In the genomic region with DNA sequence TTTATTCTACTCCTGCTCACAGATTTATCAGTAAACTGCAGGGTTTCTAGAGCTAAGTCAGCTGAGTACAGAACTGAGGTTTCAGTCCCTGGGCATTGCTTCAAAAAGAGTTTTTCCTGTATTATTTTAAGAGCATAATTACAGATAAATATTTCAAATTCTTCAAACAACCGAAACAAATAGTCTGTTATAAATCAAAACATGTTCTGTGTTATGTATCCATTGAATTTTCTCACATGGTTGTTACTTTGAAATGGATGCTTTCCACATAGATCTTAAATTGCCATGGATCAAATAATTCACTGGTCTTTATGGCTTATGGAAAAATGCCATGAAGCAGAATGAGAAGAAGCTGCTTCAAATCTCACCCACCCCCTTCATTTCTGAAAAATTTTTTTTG, we compare ENCODE assay signal across 19 cellular contexts.
A peak's percentile ranks its signal among the peaks of the same experiment; 100 is the strongest.
DNase-seq lines count a peak whose midpoint lies in the region; ATAC-seq and TF ChIP-seq lines count a peak whose summit lies in the region.
"Had no signal": no experiment of that assay in that cellular context is flagged by ENCODE, and none has a peak within 500 bp of the region (broad histone marks: within the 10 kb centered on the region; RNA-seq: fewer than 3 reads in every experiment).

No MANE protein-coding gene starts in this region.

- peaks cover 48% of the 10 kb centered on the region for H3K36me3 Mint-ChIP-seq in activated naive CD4-positive, alpha-beta T cell treated with anti-CD3 and anti-CD28 coated beads for 36 hours (ENCODE audit: low read depth)
- H3K36me3 Mint-ChIP-seq in activated naive CD4-positive, alpha-beta T cell treated with anti-CD3 and anti-CD28 coated beads, Interleukin-2, amount 50 U/mL, for 72 hours = peaks cover 34 to 49% of the 10 kb centered on the region in 2 donors
- peaks cover 15% of the 10 kb centered on the region for H3K36me3 Mint-ChIP-seq in central memory CD8-positive, alpha-beta T cell (ENCODE audit: insufficient read depth)
- peaks cover 3% of the 10 kb centered on the region for H3K36me3 Mint-ChIP-seq in osteocyte (ENCODE audit: unreplicated experiment)

- peak overlapping the region; percentile 88 for H3K27ac Mint-ChIP-seq in activated naive CD4-positive, alpha-beta T cell treated with anti-CD3 and anti-CD28 coated beads for 36 hours
- H3K27ac Mint-ChIP-seq in activated naive CD4-positive, alpha-beta T cell treated with anti-CD3 and anti-CD28 coated beads, Interleukin-2, amount 50 U/mL, for 72 hours = peak overlapping the region in 1 of 2 donors; percentile 82
- H3K27ac Mint-ChIP-seq in central memory CD8-positive, alpha-beta T cell (ENCODE audit: low read depth) = peak overlapping the region; percentile 96
- H3K27ac Mint-ChIP-seq in osteocyte (ENCODE audit: unreplicated experiment) = peak overlapping the region; percentile 1
- H3K27ac Mint-ChIP-seq: HFFc6 had no signal

- intact Hi-C loops in activated naive CD4-positive, alpha-beta T cell treated with anti-CD3 and anti-CD28 coated beads for 36 hours (cut with micrococcal nuclease) = no loop called here
- intact Hi-C loops in Panc1 (cut with micrococcal nuclease; ENCODE audit: unreplicated experiment) = no loop called here

- H3K9me3 ChIP-seq in Panc1 (ENCODE audit: control insufficient read depth, insufficient read depth, low read depth, low read length) = no peaks in the 10 kb centered on the region
- H3K9me3 ChIP-seq: adrenal gland, esophagus squamous epithelium had no signal

- BruUV-seq in Panc1 (replicated peaks; lab: Mats Ljungman, UMichigan) = no TSS peak

- H3K9me3 Mint-ChIP-seq in activated naive CD4-positive, alpha-beta T cell treated with anti-CD3 and anti-CD28 coated beads for 36 hours = no peaks in the 10 kb centered on the region
- H3K9me3 Mint-ChIP-seq in activated naive CD4-positive, alpha-beta T cell treated with anti-CD3 and anti-CD28 coated beads, Interleukin-2, amount 50 U/mL, for 72 hours = no peaks in the 10 kb centered on the region
- no peaks in the 10 kb centered on the region for H3K9me3 Mint-ChIP-seq in central memory CD8-positive, alpha-beta T cell
- H3K9me3 Mint-ChIP-seq in osteocyte (ENCODE audit: unreplicated experiment) = peaks cover 7% of the 10 kb centered on the region
- H3K9me3 Mint-ChIP-seq: HFFc6 had no signal

- DNase-seq in activated naive CD4-positive, alpha-beta T cell treated with anti-CD3 and anti-CD28 coated beads for 36 hours = no peak
- no peak for DNase-seq in activated naive CD4-positive, alpha-beta T cell treated with anti-CD3 and anti-CD28 coated beads, Interleukin-2, amount 50 U/mL, for 72 hours (ENCODE audit: low spot score in 2 of 2)
- DNase-seq in Panc1 (ENCODE audit: low read depth, low spot score) (no peak), osteocyte (ENCODE audit: extremely low spot score, unreplicated experiment) (no peak), putamen (ENCODE audit: low spot score) (no peak), SKM-1 (lab: John Stamatoyannopoulos, UW; ENCODE audit: unreplicated experiment) (no peak), MV-4-11 (lab: John Stamatoyannopoulos, UW) (no peak)
- DNase-seq in central memory CD8-positive, alpha-beta T cell (ENCODE audit: low spot score in 2 of 2) = no peak
- DNase-seq: adrenal gland; esophagus squamous epithelium; HFFc6; KBM-7; NCI-H187 treated with DMSO at 0.1 percent for 48 hours; NCI-H345; NK-92 treated with Interleukin-12 subunit alpha and Interleukin-12 subunit beta, amount 100 ng/mL, for 24 hours; RPMI8226; stimulated activated CD4-positive, alpha-beta T cell treated with anti-CD3 and anti-CD28 coated beads, Interleukin-2, amount 100 ng/mL, for 24 hours; SW 1271 had no signal

- H3K36me3 ChIP-seq in Panc1 (ENCODE audit: control insufficient read depth, insufficient read depth, low read length) = no peaks in the 10 kb centered on the region
- H3K36me3 ChIP-seq: adrenal gland, esophagus squamous epithelium had no signal

- no peak for ATAC-seq in activated naive CD4-positive, alpha-beta T cell treated with anti-CD3 and anti-CD28 coated beads, Interleukin-2, amount 50 U/mL, for 72 hours
- no peak for ATAC-seq in Panc1
- no peak for ATAC-seq in central memory CD8-positive, alpha-beta T cell (replicated peaks; ENCODE audit: extremely low read depth, poor library complexity, severe bottlenecking)
- ATAC-seq: GM12878 had no signal

- peaks cover 13% of the 10 kb centered on the region for H3K4me1 ChIP-seq in Panc1 (ENCODE audit: control insufficient read depth, insufficient read depth, low read length)

- POLR2A ChIA-PET in Panc1 (lab: Charles Lee) = no interaction called here

- no peak overlapping the region for H3K4me3 Mint-ChIP-seq in activated naive CD4-positive, alpha-beta T cell treated with anti-CD3 and anti-CD28 coated beads for 36 hours
- H3K4me3 Mint-ChIP-seq in central memory CD8-positive, alpha-beta T cell = no peak overlapping the region
- no peak overlapping the region for H3K4me3 Mint-ChIP-seq in osteocyte (ENCODE audit: unreplicated experiment)
- H3K4me3 Mint-ChIP-seq: HFFc6 had no signal

- H3K27me3 ChIP-seq in Panc1 (ENCODE audit: control insufficient read depth, insufficient read depth, low read length) = no peaks in the 10 kb centered on the region
- H3K27me3 ChIP-seq: adrenal gland, esophagus squamous epithelium had no signal

- TF ChIP-seq CTCF in Panc1 (IDR thresholded peaks at IDR 0.05) = no peak
- TF ChIP-seq CTCF in osteocyte (IDR thresholded peaks at IDR 0.05) = no peak

- H3K4me1 Mint-ChIP-seq in activated naive CD4-positive, alpha-beta T cell treated with anti-CD3 and anti-CD28 coated beads for 36 hours (ENCODE audit: low read depth) = peaks cover 92% of the 10 kb centered on the region
- H3K4me1 Mint-ChIP-seq in central memory CD8-positive, alpha-beta T cell = peaks cover 68% of the 10 kb centered on the region
- H3K4me1 Mint-ChIP-seq in osteocyte (ENCODE audit: unreplicated experiment) = peaks cover 26% of the 10 kb centered on the region

- no peak overlapping the region for H3K4me3 ChIP-seq in Panc1 (ENCODE audit: low read depth in 2 of 2, low read length in 2 of 2)
- H3K4me3 ChIP-seq: adrenal gland, esophagus squamous epithelium, GM12878 had no signal

- CTCF ChIA-PET in activated naive CD4-positive, alpha-beta T cell treated with anti-CD3 and anti-CD28 coated beads for 36 hours (lab: Charles Lee) = interaction anchor here (1.3 to 2.3 kb wide), 2 partner anchors 66 kb away, joined by 4 to 16 read pairs; no protein-coding TSS in a partner anchor
- CTCF ChIA-PET in Panc1 (lab: Charles Lee) = no interaction called here

- H3K27ac ChIP-seq in Panc1 (ENCODE audit: low read length) = peak overlapping the region; percentile 48; the same call in 1 of the 2 replicates
- H3K27ac ChIP-seq: adrenal gland, esophagus squamous epithelium had no signal

- in situ Hi-C loops in Panc1 (cut with HindIII; ENCODE audit: low pct_unique_long_range_greater_than_20kb, low sequenced_read_pairs) = no loop called here

- no peaks in the 10 kb centered on the region for H3K27me3 Mint-ChIP-seq in activated naive CD4-positive, alpha-beta T cell treated with anti-CD3 and anti-CD28 coated beads for 36 hours (ENCODE audit: low read depth)
- no peaks in the 10 kb centered on the region for H3K27me3 Mint-ChIP-seq in central memory CD8-positive, alpha-beta T cell
- no peaks in the 10 kb centered on the region for H3K27me3 Mint-ChIP-seq in osteocyte (ENCODE audit: unreplicated experiment)
